In genomic region chr2:227363756-227364155, GRCh38 we compare ENCODE assay signal across 2 cellular contexts.
TF ChIP-seq lines count a peak whose summit lies in the region.

No MANE protein-coding gene starts in this region.

TF ChIP-seq in IMR-90, 13 proteins besides CTCF, POLR2A, EP300 and RAD21:
- TF ChIP-seq RCOR1 (IDR thresholded peaks at IDR 0.05; ENCODE audit: insufficient replicate concordance, low read length) (no peak), BHLHE40 (IDR thresholded peaks at IDR 0.05; ENCODE audit: low read depth, low read length) (no peak), USF2 (IDR thresholded peaks at IDR 0.05; ENCODE audit: low read depth, low read length) (no peak), ELK1 (IDR thresholded peaks at IDR 0.05; ENCODE audit: borderline replicate concordance, low read depth, low read length) (no peak), MXI1 (IDR thresholded peaks at IDR 0.05; ENCODE audit: borderline replicate concordance, low read depth, low read length) (no peak), MAFK (IDR thresholded peaks at IDR 0.05; ENCODE audit: low read depth, low read length) (no peak), CEBPB (IDR thresholded peaks at IDR 0.05; ENCODE audit: low read depth, low read length) (no peak), FOS (IDR thresholded peaks at IDR 0.05; ENCODE audit: low read depth, low read length) (no peak), SMC3 (IDR thresholded peaks at IDR 0.05; ENCODE audit: low read depth, low read length) (no peak), MAZ (IDR thresholded peaks at IDR 0.05; ENCODE audit: borderline replicate concordance, low read depth, low read length) (no peak), NFE2L2 (IDR thresholded peaks at IDR 0.05; ENCODE audit: low read depth, low read length) (no peak), RFX5 (IDR thresholded peaks at IDR 0.05; ENCODE audit: low read depth, low read length) (no peak), CHD1 (IDR thresholded peaks at IDR 0.05; ENCODE audit: low read depth, low read length) (no peak)

TF ChIP-seq in GM12878, 131 proteins besides CTCF, POLR2A, EP300 and RAD21:
- TF ChIP-seq ZNF622 (IDR thresholded peaks at IDR 0.05) (no peak), ZBTB33 (IDR thresholded peaks at IDR 0.05) (peak; percentile 77)
